Comparison of ENCODE assay signal across 1 cellular context in genomic region chr3:23096041-23096440, GRCh38.
TF ChIP-seq lines count a peak whose summit lies in the region.

No MANE protein-coding gene starts in this region.

TF ChIP-seq in WTC11, 78 proteins besides CTCF, POLR2A, EP300 and RAD21 (continued from another document):
- TF ChIP-seq ETV6 (CRISPR knock-in tag; IDR thresholded peaks at IDR 0.05): no peak
- TF ChIP-seq ZBTB21 (CRISPR knock-in tag; IDR thresholded peaks at IDR 0.05; ENCODE audit: borderline replicate concordance): no peak
- TF ChIP-seq JUN (CRISPR knock-in tag; IDR thresholded peaks at IDR 0.05): no peak
